Comparison of ENCODE assay signal across 18 cellular contexts in genomic region chr17:46141645-46142044, GRCh38. TPM values are rescaled to one million over a fixed set of nuclear protein-coding genes. Genes with fewer than 3 reads are reported as not detected.
DNase-seq lines count a peak whose midpoint lies in the region; ATAC-seq lines count a peak whose summit lies in the region.
"Had no signal": no experiment of that assay in that cellular context is flagged by ENCODE, and none has a peak within 500 bp of the region (broad histone marks: within the 10 kb centered on the region; RNA-seq: fewer than 3 reads in every experiment).

No MANE protein-coding gene starts in this region.

- H3K36me3 ChIP-seq in GM23248 (ENCODE audit: low read depth), result no peaks in the 10 kb centered on the region
- H3K36me3 ChIP-seq: lower lobe of right lung, Peyer's patch, vagina had no signal

- DNase-seq in activated naive CD4-positive, alpha-beta T cell treated with anti-CD3 and anti-CD28 coated beads, Interleukin-2, amount 50 U/mL, for 72 hours (ENCODE audit: low spot score in 2 of 2), result no peak
- peak; percentile 75 for DNase-seq in MV-4-11 (lab: John Stamatoyannopoulos, UW)
- no peak for DNase-seq in activated naive CD8-positive, alpha-beta T cell treated with anti-CD3 and anti-CD28 coated beads for 36 hours
- DNase-seq in stimulated activated effector memory CD8-positive, alpha-beta T cell treated with anti-CD3 and anti-CD28 coated beads, Interleukin-12 subunit alpha, Interleukin-12 subunit beta, amount 100 ng/mL, for 72 hours (ENCODE audit: low spot score in 2 of 2), result no peak
- DNase-seq in stimulated activated naive CD4-positive, alpha-beta T cell (lab: John Stamatoyannopoulos, UW), result no peak
- DNase-seq in GM23248, result no peak
- DNase-seq in HCEC 1CT, result no peak
- DNase-seq: activated gamma-delta T cell treated with Interleukin-2 at 50 U/mL for 16 hours, body of pancreas, Caco-2, erythroblast, lower lobe of right lung, NCI-H1930, NCI-H524 treated with DMSO at 0.1 percent for 48 hours, nephron progenitor cell, Peyer's patch had no signal

- H4K20me1 ChIP-seq in GM23248 (ENCODE audit: insufficient read depth), result peaks cover 79% of the 10 kb centered on the region

- H3K9me3 Mint-ChIP-seq in activated naive CD4-positive, alpha-beta T cell treated with anti-CD3 and anti-CD28 coated beads, Interleukin-2, amount 50 U/mL, for 24 hours, result no peaks in the 10 kb centered on the region
- H3K9me3 Mint-ChIP-seq in activated naive CD4-positive, alpha-beta T cell treated with anti-CD3 and anti-CD28 coated beads, Interleukin-2, amount 50 U/mL, for 72 hours, result no peaks in the 10 kb centered on the region
- H3K9me3 Mint-ChIP-seq in activated naive CD8-positive, alpha-beta T cell treated with anti-CD3 and anti-CD28 coated beads for 36 hours, result no peaks in the 10 kb centered on the region
- H3K9me3 Mint-ChIP-seq in stimulated activated effector memory CD8-positive, alpha-beta T cell treated with anti-CD3 and anti-CD28 coated beads, Interleukin-12 subunit alpha, Interleukin-12 subunit beta, amount 100 ng/mL, for 72 hours, result no peaks in the 10 kb centered on the region

- H3K9me3 ChIP-seq in GM23248 (ENCODE audit: low read depth), result no peaks in the 10 kb centered on the region
- H3K9me3 ChIP-seq: body of pancreas, Caco-2, lower lobe of right lung, Peyer's patch, vagina had no signal

- H3K9ac ChIP-seq in GM23248, result no peak overlapping the region

- H3K79me2 ChIP-seq in GM23248 (ENCODE audit: insufficient read depth), result peaks cover 96% of the 10 kb centered on the region

- peak overlapping the region; percentile 60 for H3K27ac Mint-ChIP-seq in activated naive CD4-positive, alpha-beta T cell treated with anti-CD3 and anti-CD28 coated beads, Interleukin-2, amount 50 U/mL, for 24 hours
- no peak overlapping the region for H3K27ac Mint-ChIP-seq in activated naive CD4-positive, alpha-beta T cell treated with anti-CD3 and anti-CD28 coated beads, Interleukin-2, amount 50 U/mL, for 72 hours
- H3K27ac Mint-ChIP-seq in activated naive CD8-positive, alpha-beta T cell treated with anti-CD3 and anti-CD28 coated beads for 36 hours, result peak overlapping the region; percentile 49
- no peak overlapping the region for H3K27ac Mint-ChIP-seq in stimulated activated effector memory CD8-positive, alpha-beta T cell treated with anti-CD3 and anti-CD28 coated beads, Interleukin-12 subunit alpha, Interleukin-12 subunit beta, amount 100 ng/mL, for 72 hours
- H3K27ac Mint-ChIP-seq: nephron progenitor cell had no signal

- no peaks in the 10 kb centered on the region for H3K27me3 Mint-ChIP-seq in activated naive CD4-positive, alpha-beta T cell treated with anti-CD3 and anti-CD28 coated beads, Interleukin-2, amount 50 U/mL, for 24 hours
- H3K27me3 Mint-ChIP-seq in activated naive CD8-positive, alpha-beta T cell treated with anti-CD3 and anti-CD28 coated beads for 36 hours, result no peaks in the 10 kb centered on the region

- no peaks in the 10 kb centered on the region for H3K9me2 ChIP-seq in GM23248 (ENCODE audit: insufficient read depth)

- 96% methylated on average over 5 of the region's 5 CpGs for WGBS in GM23248 (ENCODE audit: low coverage in 1 of 2, low lambda C conversion rate in 2 of 2, missing lambda C conversion rate in 2 of 2), 2 experiments

- H3K27me3 ChIP-seq in GM23248 (replicated peaks; ENCODE audit: insufficient read depth), result no peaks in the 10 kb centered on the region
- H3K27me3 ChIP-seq: body of pancreas, Peyer's patch, vagina had no signal

- H3K4me2 ChIP-seq in GM23248 (ENCODE audit: unreplicated experiment), result no peak overlapping the region

- no peak overlapping the region for H3K27ac ChIP-seq in GM23248
- H3K27ac ChIP-seq: lower lobe of right lung, Peyer's patch, vagina had no signal

- ATAC-seq in activated naive CD4-positive, alpha-beta T cell treated with anti-CD3 and anti-CD28 coated beads, Interleukin-2, amount 50 U/mL, for 72 hours, result no peak
- no peak for ATAC-seq in stimulated activated effector memory CD8-positive, alpha-beta T cell treated with anti-CD3 and anti-CD28 coated beads, Interleukin-12 subunit alpha, Interleukin-12 subunit beta, amount 100 ng/mL, for 72 hours
- ATAC-seq: body of pancreas had no signal

- H3K4me3 ChIP-seq in GM23248, result no peak overlapping the region
- H3K4me3 ChIP-seq: body of pancreas, lower lobe of right lung, Peyer's patch, vagina had no signal

- H2AFZ ChIP-seq in GM23248, result no peak overlapping the region

- in situ Hi-C loops in GM23248 (cut with MboI), result no loop called here

- H3K4me1 Mint-ChIP-seq in activated naive CD4-positive, alpha-beta T cell treated with anti-CD3 and anti-CD28 coated beads, Interleukin-2, amount 50 U/mL, for 24 hours, result peaks cover 96% of the 10 kb centered on the region
- peaks cover 90% of the 10 kb centered on the region for H3K4me1 Mint-ChIP-seq in activated naive CD8-positive, alpha-beta T cell treated with anti-CD3 and anti-CD28 coated beads for 36 hours
- peaks cover 87% of the 10 kb centered on the region for H3K4me1 Mint-ChIP-seq in stimulated activated effector memory CD8-positive, alpha-beta T cell treated with anti-CD3 and anti-CD28 coated beads, Interleukin-12 subunit alpha, Interleukin-12 subunit beta, amount 100 ng/mL, for 72 hours

- H3K4me3 Mint-ChIP-seq in activated naive CD4-positive, alpha-beta T cell treated with anti-CD3 and anti-CD28 coated beads, Interleukin-2, amount 50 U/mL, for 24 hours, result peak overlapping the region; percentile 62
- H3K4me3 Mint-ChIP-seq in activated naive CD8-positive, alpha-beta T cell treated with anti-CD3 and anti-CD28 coated beads for 36 hours, result peak overlapping the region; percentile 38
- H3K4me3 Mint-ChIP-seq in stimulated activated effector memory CD8-positive, alpha-beta T cell treated with anti-CD3 and anti-CD28 coated beads, Interleukin-12 subunit alpha, Interleukin-12 subunit beta, amount 100 ng/mL, for 72 hours, result peak overlapping the region; percentile 23
- H3K4me3 Mint-ChIP-seq: nephron progenitor cell had no signal

- H3K36me3 Mint-ChIP-seq in activated naive CD4-positive, alpha-beta T cell treated with anti-CD3 and anti-CD28 coated beads, Interleukin-2, amount 50 U/mL, for 24 hours, result peaks cover 4% of the 10 kb centered on the region
- no peaks in the 10 kb centered on the region for H3K36me3 Mint-ChIP-seq in activated naive CD4-positive, alpha-beta T cell treated with anti-CD3 and anti-CD28 coated beads, Interleukin-2, amount 50 U/mL, for 72 hours
- peaks cover 33% of the 10 kb centered on the region for H3K36me3 Mint-ChIP-seq in activated naive CD8-positive, alpha-beta T cell treated with anti-CD3 and anti-CD28 coated beads for 36 hours
- peaks cover 29% of the 10 kb centered on the region for H3K36me3 Mint-ChIP-seq in stimulated activated effector memory CD8-positive, alpha-beta T cell treated with anti-CD3 and anti-CD28 coated beads, Interleukin-12 subunit alpha, Interleukin-12 subunit beta, amount 100 ng/mL, for 72 hours

- peaks cover 16% of the 10 kb centered on the region; the same call in 1 of the 2 replicates for H3K4me1 ChIP-seq in GM23248 (ENCODE audit: insufficient read depth)

- H3F3A ChIP-seq in GM23248 (ENCODE audit: insufficient read depth), result peaks cover 39% of the 10 kb centered on the region

RNA-seq across cellular contexts. Expression of gene KANSL1, which starts 51.6 kb away (rescaled TPM):
- total RNA-seq in activated naive CD4-positive, alpha-beta T cell treated with anti-CD3 and anti-CD28 coated beads, Interleukin-2, amount 50 U/mL, for 72 hours, result 10 to 100 TPM; 74.7 to 87.3 TPM
- total RNA-seq in activated naive CD8-positive, alpha-beta T cell treated with anti-CD3 and anti-CD28 coated beads for 36 hours, result 10 to 100 TPM; 60.9 to 65.5 TPM
- 38.2 and 69.0 TPM in 2 replicates for total RNA-seq in GM23248 (2014; rRNA removed; shearing (Covaris generic))
- polyA plus RNA-seq in GM23248 (2016; fragmentation: Nextera tagmentation; extraction: Ambion mirVana), result 10.9 and 12.2 TPM in 2 replicates

Comparison
In these comparisons a context has a peak if more than half of its experiments do, and no peak if none do; other contexts are left out.
1. H3K27ac Mint-ChIP-seq: peak in activated naive CD4-positive, alpha-beta T cell treated with anti-CD3 and anti-CD28 coated beads, Interleukin-2, amount 50 U/mL, for 24 hours (single experiment) and activated naive CD8-positive, alpha-beta T cell treated with anti-CD3 and anti-CD28 coated beads for 36 hours (single experiment); none in activated naive CD4-positive, alpha-beta T cell treated with anti-CD3 and anti-CD28 coated beads, Interleukin-2, amount 50 U/mL, for 72 hours (0 of 2) and stimulated activated effector memory CD8-positive, alpha-beta T cell treated with anti-CD3 and anti-CD28 coated beads, Interleukin-12 subunit alpha, Interleukin-12 subunit beta, amount 100 ng/mL, for 72 hours (single experiment).
2. Peak in every context shown above with its lines, with median percentiles within 50 percentile points of each other: H3K4me3 Mint-ChIP-seq.